Comparison of ENCODE assay signal across 2 cellular contexts in the genomic region with DNA sequence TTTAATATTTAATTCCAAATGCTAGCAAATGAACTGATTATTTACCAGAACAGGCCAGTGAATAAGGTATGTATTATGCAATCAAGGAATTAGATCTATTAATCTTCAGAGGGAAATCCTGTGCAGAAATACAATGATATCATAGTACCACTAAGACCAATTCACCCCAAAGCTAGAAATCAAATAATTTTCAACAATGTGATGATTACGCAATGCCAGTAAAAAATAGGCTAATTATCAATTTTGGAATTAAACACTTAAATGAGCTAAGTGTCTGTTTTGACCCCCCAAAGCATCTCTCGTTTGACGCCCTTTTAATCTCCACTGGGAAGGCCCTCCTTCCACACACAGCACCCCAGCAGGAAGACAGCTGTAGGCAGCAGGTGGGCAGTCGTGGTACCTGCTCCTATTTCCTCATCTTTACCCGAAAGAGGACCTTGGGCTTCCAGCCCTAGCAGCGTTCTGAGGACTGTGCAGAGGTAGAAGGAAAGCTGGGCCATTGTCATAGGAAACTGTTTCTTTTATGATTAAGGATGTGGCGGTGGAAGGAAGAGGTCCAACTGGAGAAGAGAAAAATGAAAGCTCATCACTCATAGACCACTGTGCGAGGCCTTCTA.
TF ChIP-seq lines count a peak whose summit lies in the region.

No MANE protein-coding gene starts in this region.

TF ChIP-seq in HepG2, 621 proteins besides CTCF, POLR2A, EP300 and RAD21:
- TF ChIP-seq ZNF101 (CRISPR knock-in tag; IDR thresholded peaks at IDR 0.05; ENCODE audit: borderline replicate concordance, low read depth) (no peak), MTF1 (CRISPR knock-in tag; IDR thresholded peaks at IDR 0.05) (no peak), ATM (IDR thresholded peaks at IDR 0.05; ENCODE audit: borderline replicate concordance) (no peak), PAX8 (CRISPR knock-in tag; IDR thresholded peaks at IDR 0.05; ENCODE audit: borderline replicate concordance) (no peak), ZFP90 (CRISPR knock-in tag; IDR thresholded peaks at IDR 0.05; ENCODE audit: borderline replicate concordance) (no peak), CEBPB (IDR thresholded peaks at IDR 0.05; ENCODE audit: borderline replicate concordance, low read depth, low read length) (peak; percentile 65; the same call in 1 of the 2 replicates)

TF ChIP-seq in H1, 55 proteins besides CTCF, POLR2A, EP300 and RAD21:
- no peak for TF ChIP-seq RXRA (IDR thresholded peaks at IDR 0.05; ENCODE audit: insufficient read depth, low read depth, low read length)
- no peak for TF ChIP-seq SP4 (IDR thresholded peaks at IDR 0.05; ENCODE audit: low read length)
- TF ChIP-seq CEBPB (IDR thresholded peaks at IDR 0.05; ENCODE audit: low read depth, low read length), result peak; percentile 61; the same call in 1 of the 2 replicates
- TF ChIP-seq CHD2 (IDR thresholded peaks at IDR 0.05; ENCODE audit: low read length), result no peak
TF ChIP-seq in H1: peak in this region for 1.
